ENCODE assay signal across 1 cellular context in genomic region chr20:46622125-46622524, GRCh38.
TF ChIP-seq lines count a peak whose summit lies in the region.

No MANE protein-coding gene starts in this region.

TF ChIP-seq in HepG2, 621 proteins besides CTCF, POLR2A, EP300 and RAD21:
- TF ChIP-seq MIXL1 (CRISPR knock-in tag; IDR thresholded peaks at IDR 0.05): peak; percentile 37; the same call in 1 of the 2 replicates
- no peak for TF ChIP-seq SRSF1 (optimal IDR thresholded peaks at IDR 0.05; ENCODE audit: low read depth, low read length)
- TF ChIP-seq STAG1 (CRISPR knock-in tag; IDR thresholded peaks at IDR 0.05): peak; percentile 26; the same call in 1 of the 2 replicates
- no peak for TF ChIP-seq DMTF1 (CRISPR knock-in tag; IDR thresholded peaks at IDR 0.05)
- no peak for TF ChIP-seq FLYWCH1 (CRISPR knock-in tag; IDR thresholded peaks at IDR 0.05)
- 0 out of 2 replicates have a peak, but pooled peaks have one; percentile 25 for TF ChIP-seq ZNF644 (CRISPR knock-in tag; IDR thresholded peaks at IDR 0.05; ENCODE audit: low read depth)
